19 cellular contexts compared by ENCODE assay signal in the genomic region with DNA sequence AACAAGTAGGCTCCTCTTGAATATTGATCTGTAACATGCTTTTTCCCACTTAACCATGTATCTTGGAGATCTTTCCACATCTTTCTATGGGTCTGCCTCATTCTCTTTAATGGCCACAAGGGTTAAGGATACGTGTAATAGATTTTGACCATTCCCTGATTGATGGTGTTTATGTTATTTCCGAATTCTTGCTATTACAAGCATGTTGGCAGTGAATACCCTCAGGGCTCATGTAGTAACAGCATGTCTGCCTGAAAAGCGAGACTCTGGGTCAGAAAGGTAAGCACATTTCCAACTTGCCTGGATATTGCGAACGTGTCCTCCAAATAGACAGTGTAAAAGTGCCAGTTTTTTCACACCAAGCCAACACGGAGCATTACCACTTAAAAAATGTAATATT. TPM values are rescaled to one million over a fixed set of nuclear protein-coding genes. Genes with fewer than 3 reads are reported as not detected.
DNase-seq lines count a peak whose midpoint lies in the region; ATAC-seq, FAIRE-seq and TF ChIP-seq lines count a peak whose summit lies in the region.
"Had no signal": no experiment of that assay in that cellular context is flagged by ENCODE, and none has a peak within 500 bp of the region (broad histone marks: within the 10 kb centered on the region; RNA-seq: fewer than 3 reads in every experiment).

No MANE protein-coding gene starts in this region.

- H2AFZ ChIP-seq in endothelial cell of umbilical vein (ENCODE audit: low read depth, low read length), result no peak overlapping the region
- H2AFZ ChIP-seq: GM23338 had no signal

- no peaks in the 10 kb centered on the region for H3K27me3 ChIP-seq in endothelial cell of umbilical vein (ENCODE audit: control insufficient read depth in 2 of 2, insufficient read depth in 2 of 2, low read length in 2 of 2)
- no peaks in the 10 kb centered on the region for H3K27me3 ChIP-seq in vagina
- H3K27me3 ChIP-seq in foreskin keratinocyte, result peaks cover 3% of the 10 kb centered on the region
- no peaks in the 10 kb centered on the region for H3K27me3 ChIP-seq in gastroesophageal sphincter

- H3K4me3 Mint-ChIP-seq in WTC11, result no peak overlapping the region
- H3K4me3 Mint-ChIP-seq: CD4-positive, alpha-beta T cell; GM23338 had no signal

- no peaks in the 10 kb centered on the region for H3K9me3 ChIP-seq in endothelial cell of umbilical vein (replicated peaks; ENCODE audit: control insufficient read depth, insufficient read depth, low read length)
- H3K9me3 ChIP-seq in vagina, result no peaks in the 10 kb centered on the region
- no peaks in the 10 kb centered on the region for H3K9me3 ChIP-seq in gastroesophageal sphincter
- H3K9me3 ChIP-seq: A549 had no signal

- H3K4me2 ChIP-seq in endothelial cell of umbilical vein (ENCODE audit: insufficient read depth, low read length), result no peak overlapping the region
- H3K4me2 ChIP-seq: A549, GM23338 had no signal

- H3K27me3 Mint-ChIP-seq in WTC11 (ENCODE audit: low read depth), result no peaks in the 10 kb centered on the region
- H3K27me3 Mint-ChIP-seq: CD4-positive, alpha-beta T cell had no signal

- H3K27ac Mint-ChIP-seq in WTC11, result peak overlapping the region; percentile 36
- H3K27ac Mint-ChIP-seq: CD4-positive, alpha-beta T cell; GM23338 had no signal

- intact Hi-C loops in endothelial cell of umbilical vein (cut with micrococcal nuclease), result loop anchor here (2.0 kb wide), 1 partner anchor 134 kb away; no protein-coding TSS in a partner anchor
- intact Hi-C loops in vagina (cut with DNase I), result no loop called here

- POLR2A ChIA-PET in WTC11 (lab: Charles Lee) (no interaction called here), endothelial cell of umbilical vein (lab: Charles Lee) (no interaction called here)

- H3K4me1 ChIP-seq in endothelial cell of umbilical vein (ENCODE audit: control insufficient read depth, extremely low read depth, insufficient read depth, low read length) (peaks cover 12% of the 10 kb centered on the region), vagina (no peaks in the 10 kb centered on the region), foreskin keratinocyte (no peaks in the 10 kb centered on the region), gastroesophageal sphincter (peaks cover 2 to 58% (median 8%) of the 10 kb centered on the region in 3 donors)

- H3K9me3 Mint-ChIP-seq in WTC11, result no peaks in the 10 kb centered on the region
- H3K9me3 Mint-ChIP-seq: CD4-positive, alpha-beta T cell; GM23338 had no signal

- H3K9ac ChIP-seq in endothelial cell of umbilical vein (replicated peaks; ENCODE audit: extremely low read depth, insufficient read depth, low read length), result no peak overlapping the region

- H3K36me3 Mint-ChIP-seq in WTC11, result peaks cover 21% of the 10 kb centered on the region

- WGBS in gastroesophageal sphincter (ENCODE audit: low coverage in 1 of 2), 2 donors, result 18 to 55% methylated on average over 6 of the region's 6 CpGs

- ATAC-seq in WTC11, result no peak
- no peak for ATAC-seq in foreskin keratinocyte
- no peak for ATAC-seq in gastroesophageal sphincter
- ATAC-seq: A549 had no signal

- dilution Hi-C loops in endothelial cell of umbilical vein (cut with MboI; ENCODE audit: extremely low pct_ligation_motif_present, low sequenced_read_pairs), result no loop called here

- no peak for TF ChIP-seq EP300 in gastroesophageal sphincter (IDR thresholded peaks at IDR 0.05)

- no peaks in the 10 kb centered on the region for H3K9me1 ChIP-seq in endothelial cell of umbilical vein (replicated peaks; ENCODE audit: control insufficient read depth, extremely low read depth, insufficient read depth, low read length)

- peaks cover 6% of the 10 kb centered on the region for H3K4me1 Mint-ChIP-seq in WTC11

- H3K27ac ChIP-seq in endothelial cell of umbilical vein (ENCODE audit: insufficient read depth, low read depth, low read length) (no peak overlapping the region), vagina (no peak overlapping the region), foreskin keratinocyte (no peak overlapping the region), gastroesophageal sphincter (no peak overlapping the region)
- H3K27ac ChIP-seq: A549 had no signal

- FAIRE-seq in endothelial cell of umbilical vein (lab: Jason Lieb, UNC), result no peak
- FAIRE-seq: A549, GM12891 had no signal

- CTCF ChIA-PET in WTC11 (lab: Charles Lee), result interaction anchor here (1.1 kb wide), 1 partner anchor 27 kb away, joined by 3 read pairs; no protein-coding TSS in a partner anchor
- CTCF ChIA-PET in endothelial cell of umbilical vein (lab: Charles Lee), result interaction anchor here (0.7 to 2.1 kb wide), 3 partner anchors 9 to 42 kb away, joined by 3 to 5 read pairs (median 4); no protein-coding TSS in a partner anchor

- no TSS peak for BruUV-seq in endothelial cell of umbilical vein (replicated peaks; lab: Mats Ljungman, UMichigan)

- H4K20me1 ChIP-seq in endothelial cell of umbilical vein (replicated peaks; ENCODE audit: control insufficient read depth, extremely low read depth, insufficient read depth, low read length), result no peaks in the 10 kb centered on the region

- H3K36me3 ChIP-seq in endothelial cell of umbilical vein (ENCODE audit: control insufficient read depth in 2 of 2, extremely low read depth in 1 of 2, insufficient read depth in 2 of 2, low read length in 2 of 2) (peaks cover 0 to 8% of the 10 kb centered on the region in 2 experiments), vagina (peaks cover 0 to 5% of the 10 kb centered on the region in 2 donors), gastroesophageal sphincter (peaks cover 0 to 12% of the 10 kb centered on the region in 2 donors)

- no peak for TF ChIP-seq POLR2A in endothelial cell of umbilical vein (IDR thresholded peaks at IDR 0.05; ENCODE audit: low read depth, low read length)
- no peak for TF ChIP-seq POLR2A in vagina (IDR thresholded peaks at IDR 0.05)
- TF ChIP-seq POLR2A in gastroesophageal sphincter (IDR thresholded peaks at IDR 0.05), result no peak

- no peak overlapping the region for H3K4me3 ChIP-seq in endothelial cell of umbilical vein (replicated peaks in 1 of 3; ENCODE audit: insufficient read depth in 1 of 3, low read depth in 1 of 3, low read length in 3 of 3)
- H3K4me3 ChIP-seq in vagina, result no peak overlapping the region
- no peak overlapping the region for H3K4me3 ChIP-seq in gastroesophageal sphincter
- H3K4me3 ChIP-seq: A549, GM23338 had no signal

- TF ChIP-seq CTCF in WTC11 (IDR thresholded peaks at IDR 0.05) (no peak), endothelial cell of umbilical vein (IDR thresholded peaks at IDR 0.05; ENCODE audit: extremely low read depth in 1 of 2, insufficient read depth in 1 of 2, low read depth in 1 of 2, low read length in 2 of 2) (no peak), vagina (IDR thresholded peaks at IDR 0.05) (no peak), foreskin keratinocyte (conservative IDR thresholded peaks at IDR 0.05) (no peak), gastroesophageal sphincter (IDR thresholded peaks at IDR 0.05) (peak in 1 of 4 experiments; percentile 8)

- DNase-seq in EH (ENCODE audit: low read depth), result peak; percentile 15
- DNase-seq in WTC11 (ENCODE audit: low spot score), result no peak
- peak; percentile 46 for DNase-seq in endothelial cell of umbilical vein (ENCODE audit: low read depth, low spot score)
- no peak for DNase-seq in vagina (ENCODE audit: extremely low spot score in 2 of 2)
- DNase-seq in foreskin keratinocyte, result no peak
- no peak for DNase-seq in AML-193 (lab: John Stamatoyannopoulos, UW)
- DNase-seq: Calu3; CD4-positive, alpha-beta T cell; DMS 273 treated with DMSO at 0.1 percent for 48 hours had no signal

- H3K79me2 ChIP-seq in endothelial cell of umbilical vein (ENCODE audit: control insufficient read depth, insufficient read depth, low read length), result no peaks in the 10 kb centered on the region

TF ChIP-seq in endothelial cell of umbilical vein, 7 proteins besides CTCF, POLR2A, EP300 and RAD21 (continues in another document):
- TF ChIP-seq POLR2AphosphoS5 (IDR thresholded peaks at IDR 0.05; ENCODE audit: insufficient read depth, low read depth, low read length) (no peak), MYC (IDR thresholded peaks at IDR 0.05; ENCODE audit: low read depth, low read length) (no peak), FOS (IDR thresholded peaks at IDR 0.05; ENCODE audit: borderline replicate concordance, insufficient read depth, low read length) (no peak), GATA2 (IDR thresholded peaks at IDR 0.05; ENCODE audit: insufficient read depth, insufficient read length, low read depth, low read length) (no peak), JUN (IDR thresholded peaks at IDR 0.05; ENCODE audit: borderline replicate concordance, insufficient read depth, insufficient read length, low read depth) (no peak)
- TF ChIP-seq, protein P1, sequence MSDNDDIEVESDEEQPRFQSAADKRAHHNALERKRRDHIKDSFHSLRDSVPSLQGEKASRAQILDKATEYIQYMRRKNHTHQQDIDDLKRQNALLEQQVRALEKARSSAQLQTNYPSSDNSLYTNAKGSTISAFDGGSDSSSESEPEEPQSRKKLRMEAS (IDR thresholded peaks at IDR 0.05; ENCODE audit: insufficient read depth, insufficient read length), result no peak

RNA-seq across cellular contexts. Expression of gene TAC4, which starts 5.0 kb away (rescaled TPM):
- not detected in 3 replicates for total RNA-seq in WTC11 (2021)
- total RNA-seq in endothelial cell of umbilical vein, result not detected in 2 replicates
- 0.19 and 0.27 TPM in 2 replicates for polyA plus RNA-seq in endothelial cell of umbilical vein
- 0.14 and 0.27 TPM in 2 replicates for polyA plus RNA-seq in endothelial cell of umbilical vein (2011; cell fraction: cytosol; rRNA removed)
- polyA plus RNA-seq in endothelial cell of umbilical vein (2011; cell fraction: nucleus; rRNA removed), result 0.32 TPM in 1 of 2 replicates, not detected in the other
- not detected in 2 replicates for polyA plus RNA-seq in endothelial cell of umbilical vein (2012)
- polyA minus RNA-seq in endothelial cell of umbilical vein, result not detected in 2 replicates
- polyA minus RNA-seq in endothelial cell of umbilical vein (2011; cell fraction: cytosol; rRNA and poly(A)+ RNA removed), result not detected
- polyA minus RNA-seq in endothelial cell of umbilical vein (2011; cell fraction: nucleus; rRNA and poly(A)+ RNA removed), result not detected in 2 replicates
- total RNA-seq in vagina, result not detected
- total RNA-seq in foreskin keratinocyte, result not detected in 2 replicates
- not detected in 2 replicates for polyA plus RNA-seq in foreskin keratinocyte
- not detected for total RNA-seq in gastroesophageal sphincter
- total RNA-seq: Calu3; CD4-positive, alpha-beta T cell; Daoy; G401; GM23338; H7; HT1080 had no signal
- polyA plus RNA-seq: A549, AG04450, BJ, GM23338 had no signal

RNA-seq across cellular contexts. Expression of gene KAT7, which starts 54.4 kb away (rescaled TPM):
- total RNA-seq in WTC11 (2021) (165 to 199 TPM (median 171 TPM) in 3 replicates), endothelial cell of umbilical vein (64.9 and 66.2 TPM in 2 replicates), vagina (36.1 TPM), foreskin keratinocyte (28.6 and 30.4 TPM in 2 replicates), gastroesophageal sphincter (10 to 100 TPM; 37.7 to 54.1 (median 46.1) TPM)
- polyA plus RNA-seq in endothelial cell of umbilical vein (35.0 and 44.5 TPM in 2 replicates), foreskin keratinocyte (10.3 and 13.2 TPM in 2 replicates)
- polyA plus RNA-seq in endothelial cell of umbilical vein (2011; cell fraction: cytosol; rRNA removed), result 31.0 and 39.9 TPM in 2 replicates
- polyA plus RNA-seq in endothelial cell of umbilical vein (2011; cell fraction: nucleus; rRNA removed), result 63.1 and 64.3 TPM in 2 replicates
- 30.7 TPM in 2 replicates for polyA plus RNA-seq in endothelial cell of umbilical vein (2012)
- polyA minus RNA-seq in endothelial cell of umbilical vein, result 106 and 112 TPM in 2 replicates
- 21.7 TPM for polyA minus RNA-seq in endothelial cell of umbilical vein (2011; cell fraction: cytosol; rRNA and poly(A)+ RNA removed)
- 104 and 144 TPM in 2 replicates for polyA minus RNA-seq in endothelial cell of umbilical vein (2011; cell fraction: nucleus; rRNA and poly(A)+ RNA removed)

Comparison
In these comparisons a context has a peak if more than half of its experiments do, and no peak if none do; other contexts are left out.
1. DNase-seq: peak in EH (single experiment) and endothelial cell of umbilical vein (single experiment); none in WTC11 (single experiment), vagina (0 of 2), foreskin keratinocyte (0 of 2) and AML-193 (0 of 2).